ENCODE assay signal across 18 cellular contexts in the genomic region with DNA sequence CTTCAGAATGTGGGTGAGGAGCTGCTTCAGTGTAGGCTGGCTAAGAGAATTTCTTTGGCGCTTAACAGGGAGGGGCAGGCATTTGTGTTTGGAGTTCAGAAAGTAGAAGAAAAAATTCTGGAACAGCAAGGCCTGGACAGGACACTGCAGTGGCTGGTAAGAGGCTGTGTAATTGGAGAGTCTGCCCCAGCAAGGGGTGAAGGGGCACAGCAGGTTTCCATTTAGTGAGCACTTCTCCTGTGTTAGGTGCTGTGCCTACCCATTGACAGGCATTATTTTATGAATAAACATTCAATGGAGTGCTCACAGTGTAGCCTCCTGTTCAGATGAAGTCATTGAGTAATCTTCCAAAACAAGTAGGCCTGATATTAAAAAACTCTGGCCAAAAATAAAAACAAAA. TPM values are rescaled to one million over a fixed set of nuclear protein-coding genes. Genes with fewer than 3 reads are reported as not detected.
DNase-seq lines count a peak whose midpoint lies in the region; ATAC-seq lines count a peak whose summit lies in the region.
"Had no signal": no experiment of that assay in that cellular context is flagged by ENCODE, and none has a peak within 500 bp of the region (broad histone marks: within the 10 kb centered on the region; RNA-seq: fewer than 3 reads in every experiment).

No MANE protein-coding gene starts in this region.

- peak; percentile 6 for DNase-seq in NCI-H1092 treated with DMSO at 0.1 percent for 48 hours (lab: John Stamatoyannopoulos, UW)
- DNase-seq in NCI-H1092 (lab: John Stamatoyannopoulos, UW), result no peak
- peak; percentile 30 for DNase-seq in D341Med (ENCODE audit: low spot score)
- DNase-seq in NCI-H146 treated with DMSO at 0.1 percent for 48 hours (lab: John Stamatoyannopoulos, UW; ENCODE audit: unreplicated experiment), result peak; percentile 35
- peak; percentile 62 for DNase-seq in NCI-H345 treated with DMSO at 0.1 percent for 48 hours (lab: John Stamatoyannopoulos, UW; ENCODE audit: unreplicated experiment)
- DNase-seq in activated naive CD4-positive, alpha-beta T cell treated with anti-CD3 and anti-CD28 coated beads, Interleukin-2, amount 50 U/mL, for 72 hours (ENCODE audit: low spot score in 2 of 2), result no peak
- no peak for DNase-seq in activated CD8-positive, alpha-beta memory T cell treated with anti-CD3 and anti-CD28 coated beads, Interleukin-2, amount 10 ng/mL, durations not matched to agents 7 days and 5 days
- DNase-seq: 8988T, GF-D8, KBM-7, MV-4-11, NCI-H1694 treated with DMSO at 0.1 percent for 48 hours, NCI-H2171 treated with DMSO at 0.1 percent for 48 hours, T-helper 2 cell had no signal

- no peak for ATAC-seq in activated naive CD4-positive, alpha-beta T cell treated with anti-CD3 and anti-CD28 coated beads, Interleukin-2, amount 50 U/mL, for 72 hours
- ATAC-seq in HG03280 (IDR thresholded peaks at IDR 0.05; ENCODE audit: unreplicated experiment), result no peak
- ATAC-seq in activated CD8-positive, alpha-beta memory T cell treated with anti-CD3 and anti-CD28 coated beads, Interleukin-2, amount 10 ng/mL, durations not matched to agents 7 days and 5 days, result no peak
- ATAC-seq: HCT116, Panc1 had no signal

- CTCF ChIA-PET in activated CD8-positive, alpha-beta memory T cell treated with anti-CD3 and anti-CD28 coated beads, Interleukin-2, amount 10 ng/mL, durations not matched to agents 7 days and 5 days (lab: Charles Lee), result no interaction called here

- H3K27me3 Mint-ChIP-seq in activated CD8-positive, alpha-beta memory T cell treated with anti-CD3 and anti-CD28 coated beads, Interleukin-2, amount 10 ng/mL, durations not matched to agents 7 days and 5 days, result peaks cover 10% of the 10 kb centered on the region

- H3K36me3 Mint-ChIP-seq in activated naive CD4-positive, alpha-beta T cell treated with anti-CD3 and anti-CD28 coated beads, Interleukin-2, amount 50 U/mL, for 72 hours, result no peaks in the 10 kb centered on the region
- no peaks in the 10 kb centered on the region for H3K36me3 Mint-ChIP-seq in activated CD8-positive, alpha-beta memory T cell treated with anti-CD3 and anti-CD28 coated beads, Interleukin-2, amount 10 ng/mL, durations not matched to agents 7 days and 5 days
- H3K36me3 Mint-ChIP-seq: CD14-positive monocyte had no signal

- no peaks in the 10 kb centered on the region for H3K4me1 Mint-ChIP-seq in activated CD8-positive, alpha-beta memory T cell treated with anti-CD3 and anti-CD28 coated beads, Interleukin-2, amount 10 ng/mL, durations not matched to agents 7 days and 5 days

- H3K4me3 Mint-ChIP-seq in activated CD8-positive, alpha-beta memory T cell treated with anti-CD3 and anti-CD28 coated beads, Interleukin-2, amount 10 ng/mL, durations not matched to agents 7 days and 5 days, result no peak overlapping the region
- H3K4me3 Mint-ChIP-seq: CD14-positive monocyte had no signal

- H3K27ac Mint-ChIP-seq in activated naive CD4-positive, alpha-beta T cell treated with anti-CD3 and anti-CD28 coated beads, Interleukin-2, amount 50 U/mL, for 72 hours, result no peak overlapping the region
- H3K27ac Mint-ChIP-seq in activated CD8-positive, alpha-beta memory T cell treated with anti-CD3 and anti-CD28 coated beads, Interleukin-2, amount 10 ng/mL, durations not matched to agents 7 days and 5 days, result no peak overlapping the region

- no peaks in the 10 kb centered on the region for H3K9me3 Mint-ChIP-seq in activated naive CD4-positive, alpha-beta T cell treated with anti-CD3 and anti-CD28 coated beads, Interleukin-2, amount 50 U/mL, for 72 hours
- no peaks in the 10 kb centered on the region for H3K9me3 Mint-ChIP-seq in activated CD8-positive, alpha-beta memory T cell treated with anti-CD3 and anti-CD28 coated beads, Interleukin-2, amount 10 ng/mL, durations not matched to agents 7 days and 5 days (ENCODE audit: low read depth)

RNA-seq across cellular contexts. Expression of a gene that starts 10.7 kb away (rescaled TPM):
- total RNA-seq in activated naive CD4-positive, alpha-beta T cell treated with anti-CD3 and anti-CD28 coated beads, Interleukin-2, amount 50 U/mL, for 72 hours, result not detected
- not detected for total RNA-seq in activated CD8-positive, alpha-beta memory T cell treated with anti-CD3 and anti-CD28 coated beads, Interleukin-2, amount 10 ng/mL, durations not matched to agents 7 days and 5 days

RNA-seq across cellular contexts. Expression of a gene that starts 40.6 kb away (rescaled TPM):
- total RNA-seq in activated naive CD4-positive, alpha-beta T cell treated with anti-CD3 and anti-CD28 coated beads, Interleukin-2, amount 50 U/mL, for 72 hours, result 10 to 100 TPM; 58.2 to 65.5 TPM
- total RNA-seq in activated CD8-positive, alpha-beta memory T cell treated with anti-CD3 and anti-CD28 coated beads, Interleukin-2, amount 10 ng/mL, durations not matched to agents 7 days and 5 days, result 10 to 100 TPM; 56.7 to 78.9 TPM

Comparison
In these comparisons a context has a peak if more than half of its experiments do, and no peak if none do; other contexts are left out.
1. DNase-seq: peak in NCI-H1092 treated with DMSO at 0.1 percent for 48 hours (single experiment), D341Med (single experiment), NCI-H146 treated with DMSO at 0.1 percent for 48 hours (single experiment) and NCI-H345 treated with DMSO at 0.1 percent for 48 hours (single experiment); none in NCI-H1092 (single experiment), activated naive CD4-positive, alpha-beta T cell treated with anti-CD3 and anti-CD28 coated beads, Interleukin-2, amount 50 U/mL, for 72 hours (0 of 2) and activated CD8-positive, alpha-beta memory T cell treated with anti-CD3 and anti-CD28 coated beads, Interleukin-2, amount 10 ng/mL, durations not matched to agents 7 days and 5 days (single experiment).